8 cellular contexts compared by ENCODE assay signal in the genomic region with DNA sequence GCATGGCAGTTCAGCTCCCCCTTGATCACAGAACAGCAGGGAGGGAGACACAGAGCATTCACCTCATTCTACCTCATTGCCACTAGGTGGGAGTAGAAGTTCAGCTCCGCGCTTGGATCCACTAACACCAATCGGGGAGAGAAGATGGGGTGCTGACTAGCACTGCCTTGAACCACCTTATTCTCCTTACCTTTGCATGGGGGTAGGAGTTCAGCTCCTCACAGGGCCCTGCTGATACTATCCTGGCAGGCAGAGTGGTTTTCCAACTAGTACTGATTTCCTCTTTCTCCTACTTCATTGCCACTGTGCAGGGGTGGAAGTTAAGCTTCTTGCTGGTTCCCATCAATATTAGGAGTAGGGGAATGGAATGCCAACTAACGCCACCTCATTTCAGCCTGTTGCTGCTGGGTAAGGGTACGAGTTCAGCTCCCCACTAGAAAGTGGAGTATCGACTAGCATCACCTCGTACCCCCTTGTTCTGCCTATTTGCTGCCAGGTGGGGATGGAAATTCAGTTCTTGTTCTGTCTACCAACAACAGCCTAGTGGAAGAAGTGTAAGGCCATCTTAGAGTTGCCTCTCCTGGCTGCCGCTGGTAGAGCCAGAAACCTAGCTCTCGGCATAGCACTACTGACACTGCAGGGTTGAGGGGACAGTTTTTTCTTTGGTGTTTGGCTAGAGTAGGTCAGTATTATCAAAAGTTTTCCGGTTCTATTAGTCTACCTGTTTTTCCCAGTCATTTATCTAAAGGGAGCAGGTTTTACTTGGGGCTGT.
A peak's percentile ranks its signal among the peaks of the same experiment; 100 is the strongest.
DNase-seq lines count a peak whose midpoint lies in the region; ATAC-seq and TF ChIP-seq lines count a peak whose summit lies in the region.

No MANE protein-coding gene starts in this region.

- H3K36me3 Mint-ChIP-seq in CD14-positive monocyte = no peaks in the 10 kb centered on the region

- DNase-seq in DMS53 (lab: John Stamatoyannopoulos, UW) = peak; percentile 88
- DNase-seq in NCI-H2227 treated with DMSO at 0.1 percent for 48 hours (lab: John Stamatoyannopoulos, UW) = peak; percentile 36
- peak; percentile 44 for DNase-seq in amniotic epithelial cell (ENCODE audit: low read depth)
- DNase-seq in hepatic stellate cell (ENCODE audit: low spot score) = peak; percentile 40
- peak; percentile 4 for DNase-seq in stimulated activated CD4-positive, alpha-beta T cell treated with anti-CD3 and anti-CD28 coated beads, Interleukin-4, amount 100 ng/mL, for 24 hours
- DNase-seq in CD14-positive monocyte (ENCODE audit: low spot score) = no peak

- no peak overlapping the region for H3K27ac Mint-ChIP-seq in CD14-positive monocyte

- H3K4me1 Mint-ChIP-seq in CD14-positive monocyte = no peaks in the 10 kb centered on the region

- intact Hi-C loops in CD14-positive monocyte (cut with micrococcal nuclease) = no loop called here

- no peaks in the 10 kb centered on the region for H3K9me3 Mint-ChIP-seq in CD14-positive monocyte

- H3K4me3 Mint-ChIP-seq in CD14-positive monocyte = no peak overlapping the region

- no peak for TF ChIP-seq CTCF in CD14-positive monocyte (IDR thresholded peaks at IDR 0.05)

- H3K27me3 Mint-ChIP-seq in CD14-positive monocyte (ENCODE audit: low read depth in 3 of 3) = peaks cover 1 to 4% (median 3%) of the 10 kb centered on the region in 3 donors

- ATAC-seq in GM19025 (IDR thresholded peaks at IDR 0.05; ENCODE audit: low read depth, unreplicated experiment) (peak; percentile 65), HG03066 (IDR thresholded peaks at IDR 0.05; ENCODE audit: low read depth, unreplicated experiment) (peak; percentile 64)
